In the genomic region with DNA sequence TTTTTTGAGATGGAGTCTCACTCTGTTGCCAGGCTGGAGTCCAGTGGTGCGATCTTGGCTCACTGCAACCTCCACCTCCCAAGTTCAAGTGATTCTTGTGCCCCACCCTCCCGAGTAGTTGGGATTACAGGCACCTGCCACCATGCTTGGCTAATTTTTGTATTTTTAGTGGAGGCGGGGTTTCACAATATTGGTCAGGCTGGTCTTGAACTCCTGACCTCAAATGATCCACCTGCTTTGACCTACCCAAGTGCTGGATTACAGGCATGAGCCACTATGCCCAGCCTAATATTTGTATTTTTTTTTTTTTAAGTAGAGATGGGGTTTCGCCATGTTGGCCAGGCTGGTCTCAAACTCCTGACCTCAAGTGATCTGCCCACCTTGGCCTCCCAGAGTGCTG, we compare ENCODE assay signal across 6 cellular contexts. TPM values are rescaled to one million over a fixed set of nuclear protein-coding genes. Genes with fewer than 3 reads are reported as not detected.
"Had no signal": no experiment of that assay in that cellular context is flagged by ENCODE, and none has a peak within 500 bp of the region (broad histone marks: within the 10 kb centered on the region; RNA-seq: fewer than 3 reads in every experiment).

No MANE protein-coding gene starts in this region.

RNA-seq across cellular contexts. Expression of a gene that starts 15.0 kb away (rescaled TPM):
- total RNA-seq: H4, HFFc6 had no signal

RNA-seq across cellular contexts. Expression of a gene that starts 17.9 kb away (rescaled TPM):
- total RNA-seq: HFFc6 had no signal

RNA-seq across cellular contexts. Expression of a gene that starts 36.8 kb away (rescaled TPM):
- total RNA-seq: H4 had no signal

RNA-seq across cellular contexts. Expression of a gene that starts 38.6 kb away (rescaled TPM):
- total RNA-seq: GM23248, H1, H4, H7, H9, HFFc6 had no signal
- polyA plus RNA-seq: GM23248, H1 had no signal
